27 cellular contexts compared by ENCODE assay signal in genomic region chr6:4346659-4347333, GRCh38.
A peak's percentile ranks its signal among the peaks of the same experiment; 100 is the strongest.
DNase-seq lines count a peak whose midpoint lies in the region; ATAC-seq, FAIRE-seq and TF ChIP-seq lines count a peak whose summit lies in the region.
"Had no signal": no experiment of that assay in that cellular context is flagged by ENCODE, and none has a peak within 500 bp of the region (broad histone marks: within the 10 kb centered on the region; RNA-seq: fewer than 3 reads in every experiment).

No MANE protein-coding gene starts in this region.

- H3K27me3 Mint-ChIP-seq in H9 (ENCODE audit: low read depth) (peaks cover 23% of the 10 kb centered on the region), osteocyte (ENCODE audit: unreplicated experiment) (no peaks in the 10 kb centered on the region)

- DNase-seq in H9: peak; percentile 25
- DNase-seq in astrocyte of the hippocampus (ENCODE audit: low read depth, low spot score): peak; percentile 38
- DNase-seq in foreskin fibroblast: peak; percentile 23 to 47
- peak; percentile 53 for DNase-seq in osteocyte (ENCODE audit: extremely low spot score, unreplicated experiment)
- DNase-seq in pancreas: no peak
- no peak for DNase-seq in thyroid gland
- DNase-seq: activated CD4-positive, alpha-beta T cell treated with anti-CD3 and anti-CD28 coated beads for 36 hours; activated CD8-positive, alpha-beta memory T cell treated with anti-CD3 and anti-CD28 coated beads, Interleukin-2, amount 10 ng/mL, durations not matched to agents 7 days and 5 days; activated naive CD4-positive, alpha-beta T cell treated with anti-CD3 and anti-CD28 coated beads, Interleukin-2, amount 10 ng/mL, durations not matched to agents 7 days and 5 days; CD4-positive, alpha-beta T cell; DMS 273 treated with DMSO at 0.1 percent for 48 hours; MM.1S; NCI-H1694; OCI-M1; SHP77 treated with DMSO at 0.1 percent for 48 hours; stimulated activated CD4-positive, alpha-beta T cell treated with anti-CD3 and anti-CD28 coated beads, Interleukin-2, amount 100 ng/mL, for 24 hours had no signal

- H3K4me3 Mint-ChIP-seq in H9 (no peak overlapping the region), osteocyte (ENCODE audit: unreplicated experiment) (no peak overlapping the region)
- H3K4me3 Mint-ChIP-seq: activated CD4-positive, alpha-beta T cell treated with anti-CD3 and anti-CD28 coated beads for 36 hours; activated CD8-positive, alpha-beta memory T cell treated with anti-CD3 and anti-CD28 coated beads, Interleukin-2, amount 10 ng/mL, durations not matched to agents 7 days and 5 days; activated naive CD4-positive, alpha-beta T cell treated with anti-CD3 and anti-CD28 coated beads, Interleukin-2, amount 10 ng/mL, durations not matched to agents 7 days and 5 days; CD4-positive, alpha-beta T cell; neural progenitor cell; stimulated activated memory B cell treated with anti-CD40 and anti-IgM and Interleukin-4, amounts not matched to agents 10 μg/mL and 1 μg/mL and 100 μg/mL, for 72 hours had no signal

- H2BK12ac ChIP-seq in H9 (ENCODE audit: insufficient read length, low read depth, low read length): no peak overlapping the region

- no peak for ATAC-seq in GM18909 (IDR thresholded peaks at IDR 0.05; ENCODE audit: poor library complexity, unreplicated experiment)
- ATAC-seq in pancreas: no peak
- no peak for ATAC-seq in HG03571 (IDR thresholded peaks at IDR 0.05; ENCODE audit: unreplicated experiment)
- ATAC-seq: activated CD4-positive, alpha-beta T cell treated with anti-CD3 and anti-CD28 coated beads for 36 hours; activated CD8-positive, alpha-beta memory T cell treated with anti-CD3 and anti-CD28 coated beads, Interleukin-2, amount 10 ng/mL, durations not matched to agents 7 days and 5 days; K562; stimulated activated memory B cell treated with anti-CD40 and anti-IgM and Interleukin-4, amounts not matched to agents 10 μg/mL and 1 μg/mL and 100 μg/mL, for 72 hours had no signal

- H3K9ac ChIP-seq in H9 (ENCODE audit: extremely low read depth, insufficient read length, low read length): no peak overlapping the region
- H3K9ac ChIP-seq: neural progenitor cell had no signal

- H3K79me2 ChIP-seq in H9 (ENCODE audit: insufficient read depth, low read length): no peaks in the 10 kb centered on the region
- H3K79me2 ChIP-seq: hepatocyte had no signal

- H3K27ac Mint-ChIP-seq in H9: no peak overlapping the region
- H3K27ac Mint-ChIP-seq in osteocyte (ENCODE audit: unreplicated experiment): no peak overlapping the region
- H3K27ac Mint-ChIP-seq: activated CD4-positive, alpha-beta T cell treated with anti-CD3 and anti-CD28 coated beads for 36 hours; activated CD8-positive, alpha-beta memory T cell treated with anti-CD3 and anti-CD28 coated beads, Interleukin-2, amount 10 ng/mL, durations not matched to agents 7 days and 5 days; activated naive CD4-positive, alpha-beta T cell treated with anti-CD3 and anti-CD28 coated beads, Interleukin-2, amount 10 ng/mL, durations not matched to agents 7 days and 5 days; CD4-positive, alpha-beta T cell; neural progenitor cell; stimulated activated memory B cell treated with anti-CD40 and anti-IgM and Interleukin-4, amounts not matched to agents 10 μg/mL and 1 μg/mL and 100 μg/mL, for 72 hours had no signal

- no peak overlapping the region for H3K56ac ChIP-seq in H9 (ENCODE audit: insufficient read length, low read depth, low read length)

- no peak for TF ChIP-seq POLR2A in thyroid gland (IDR thresholded peaks at IDR 0.05)

- H3K14ac ChIP-seq in H9 (ENCODE audit: insufficient read depth, low read length): no peak overlapping the region

- no peak overlapping the region for H2AK5ac ChIP-seq in H9 (ENCODE audit: insufficient read length, low read length)

- no peaks in the 10 kb centered on the region for H3K23me2 ChIP-seq in H9 (ENCODE audit: insufficient read length, low read depth, low read length, poor library complexity, severe bottlenecking)

- no peak overlapping the region for H4K8ac ChIP-seq in H9 (replicated peaks; ENCODE audit: insufficient read length, low read depth, low read length)

- H2BK20ac ChIP-seq in H9 (ENCODE audit: low read depth, low read length, poor library complexity, severe bottlenecking): no peak overlapping the region

- no peaks in the 10 kb centered on the region for H3K79me1 ChIP-seq in H9 (ENCODE audit: insufficient read depth, low read depth, low read length, poor library complexity, severe bottlenecking)

- H2BK120ac ChIP-seq in H9 (ENCODE audit: low read depth, low read length, poor library complexity, severe bottlenecking): no peak overlapping the region

- H4K5ac ChIP-seq in H9 (ENCODE audit: insufficient read length, low read depth, low read length): no peak overlapping the region

- H3K9me3 ChIP-seq in H9 (ENCODE audit: control insufficient read depth, low read depth, low read length) (no peaks in the 10 kb centered on the region), pancreas (no peaks in the 10 kb centered on the region), thyroid gland (no peaks in the 10 kb centered on the region)
- H3K9me3 ChIP-seq: HAP-1, prostate gland, suprapubic skin had no signal

- H3K4me3 ChIP-seq in foreskin fibroblast (ENCODE audit: low read depth in 1 of 2, low read length in 2 of 2) (no peak overlapping the region), pancreas (no peak overlapping the region), thyroid gland (replicated peaks in 1 of 3) (no peak overlapping the region)
- H3K4me3 ChIP-seq: HAP-1, hepatocyte, K562, neural progenitor cell, prostate gland, skin epidermis, suprapubic skin had no signal

- H3K36me3 Mint-ChIP-seq in H9 (ENCODE audit: insufficient read depth in 1 of 3, low read depth in 3 of 3) (no peaks in the 10 kb centered on the region), osteocyte (ENCODE audit: unreplicated experiment) (peaks cover 2% of the 10 kb centered on the region)
- H3K36me3 Mint-ChIP-seq: activated CD8-positive, alpha-beta memory T cell treated with anti-CD3 and anti-CD28 coated beads, Interleukin-2, amount 10 ng/mL, durations not matched to agents 7 days and 5 days; activated naive CD4-positive, alpha-beta T cell treated with anti-CD3 and anti-CD28 coated beads, Interleukin-2, amount 10 ng/mL, durations not matched to agents 7 days and 5 days; neural progenitor cell; stimulated activated memory B cell treated with anti-CD40 and anti-IgM and Interleukin-4, amounts not matched to agents 10 μg/mL and 1 μg/mL and 100 μg/mL, for 72 hours had no signal

- no peak overlapping the region for H2BK5ac ChIP-seq in H9 (ENCODE audit: insufficient read length, low read length)

- H3K36me3 ChIP-seq in pancreas: no peaks in the 10 kb centered on the region
- H3K36me3 ChIP-seq in thyroid gland: no peaks in the 10 kb centered on the region
- H3K36me3 ChIP-seq: HAP-1, neural progenitor cell, prostate gland, suprapubic skin had no signal

- H3K4me1 Mint-ChIP-seq in H9 (peaks cover 0 to 6% of the 10 kb centered on the region in 2 experiments; a peak in 2 of 4 replicates), osteocyte (ENCODE audit: unreplicated experiment) (peaks cover 52% of the 10 kb centered on the region)
- H3K4me1 Mint-ChIP-seq: activated CD8-positive, alpha-beta memory T cell treated with anti-CD3 and anti-CD28 coated beads, Interleukin-2, amount 10 ng/mL, durations not matched to agents 7 days and 5 days; activated naive CD4-positive, alpha-beta T cell treated with anti-CD3 and anti-CD28 coated beads, Interleukin-2, amount 10 ng/mL, durations not matched to agents 7 days and 5 days had no signal

- no peaks in the 10 kb centered on the region for H4K20me1 ChIP-seq in H9 (ENCODE audit: control insufficient read depth, insufficient read depth, insufficient read length)

- no peak overlapping the region for H3K27ac ChIP-seq in H9 (ENCODE audit: insufficient read length, low read depth, low read length)
- no peak overlapping the region for H3K27ac ChIP-seq in pancreas
- no peak overlapping the region for H3K27ac ChIP-seq in thyroid gland
- H3K27ac ChIP-seq: hepatocyte, neural progenitor cell, prostate gland, skin epidermis, suprapubic skin had no signal

- intact Hi-C loops in pancreas (cut with DNase I): no loop called here
- intact Hi-C loops in thyroid gland (cut with DNase I): no loop called here

- no peak overlapping the region for H2BK15ac ChIP-seq in H9 (ENCODE audit: low read depth, low read length)

- H3K4me2 ChIP-seq in H9 (ENCODE audit: insufficient read depth, insufficient read length, low read length): no peak overlapping the region
- H3K4me2 ChIP-seq: hepatocyte, neural progenitor cell had no signal

- H2AFZ ChIP-seq in H9 (ENCODE audit: low read length): no peak overlapping the region
- H2AFZ ChIP-seq: hepatocyte, neural progenitor cell had no signal

- H3K23ac ChIP-seq in H9 (ENCODE audit: insufficient read length, low read depth, low read length): no peak overlapping the region

- H3K27me3 ChIP-seq in H9 (ENCODE audit: insufficient read depth, low read length) (no peaks in the 10 kb centered on the region), pancreas (no peaks in the 10 kb centered on the region), thyroid gland (no peaks in the 10 kb centered on the region)
- H3K27me3 ChIP-seq: hepatocyte, neural progenitor cell, suprapubic skin had no signal

- H3K9me3 Mint-ChIP-seq in H9 (no peaks in the 10 kb centered on the region), osteocyte (ENCODE audit: unreplicated experiment) (peaks cover 4% of the 10 kb centered on the region)
- H3K9me3 Mint-ChIP-seq: activated naive CD4-positive, alpha-beta T cell treated with anti-CD3 and anti-CD28 coated beads, Interleukin-2, amount 10 ng/mL, durations not matched to agents 7 days and 5 days; CD4-positive, alpha-beta T cell; neural progenitor cell; stimulated activated memory B cell treated with anti-CD40 and anti-IgM and Interleukin-4, amounts not matched to agents 10 μg/mL and 1 μg/mL and 100 μg/mL, for 72 hours had no signal

- no peak overlapping the region for H3T11ph ChIP-seq in H9 (ENCODE audit: low read length)

- H4K91ac ChIP-seq in H9 (ENCODE audit: insufficient read length, low read depth, low read length): no peak overlapping the region

- TF ChIP-seq CTCF in H9 (conservative IDR thresholded peaks at IDR 0.05): no peak
- TF ChIP-seq CTCF in foreskin fibroblast (IDR thresholded peaks at IDR 0.05; ENCODE audit: low read depth, low read length): no peak
- TF ChIP-seq CTCF in osteocyte (IDR thresholded peaks at IDR 0.05): no peak
- no peak for TF ChIP-seq CTCF in pancreas (IDR thresholded peaks at IDR 0.05)
- no peak for TF ChIP-seq CTCF in thyroid gland (IDR thresholded peaks at IDR 0.05)

- no peak for FAIRE-seq in pancreas (lab: Jason Lieb, UNC)
- FAIRE-seq: colon, K562 had no signal

- no peak overlapping the region for H3K4ac ChIP-seq in H9 (ENCODE audit: low read depth, low read length)

- H3K4me1 ChIP-seq in H9 (ENCODE audit: insufficient read depth, low read length) (no peaks in the 10 kb centered on the region), pancreas (no peaks in the 10 kb centered on the region), thyroid gland (peaks cover 0 to 6% of the 10 kb centered on the region in 2 donors)
- H3K4me1 ChIP-seq: HAP-1, neural progenitor cell, prostate gland had no signal

- no peak overlapping the region for H3K18ac ChIP-seq in H9 (ENCODE audit: insufficient read length, low read depth, low read length)

- no CpG with 5 or more reads among the region's 6 CpGs for WGBS in H9 (ENCODE audit: extremely low coverage, insufficient read length, low lambda C conversion rate)
- 59 to 62% methylated on average over 6 of the region's 6 CpGs for WGBS in pancreas, 2 donors
- 66 to 68% methylated on average over 6 of the region's 6 CpGs for WGBS in thyroid gland, 2 donors

Comparison
In these comparisons a context has a peak if more than half of its experiments do, and no peak if none do; other contexts are left out.
1. DNase-seq: peak in H9 (single experiment), astrocyte of the hippocampus (single experiment), foreskin fibroblast (2 of 2) and osteocyte (single experiment); none in pancreas (0 of 6) and thyroid gland (0 of 2).